18 cellular contexts compared by ENCODE assay signal in genomic region chr10:83214178-83214577, GRCh38.
DNase-seq lines count a peak whose midpoint lies in the region; TF ChIP-seq lines count a peak whose summit lies in the region.
"Had no signal": no experiment of that assay in that cellular context is flagged by ENCODE, and none has a peak within 500 bp of the region (broad histone marks: within the 10 kb centered on the region; RNA-seq: fewer than 3 reads in every experiment).

No MANE protein-coding gene starts in this region.

- H3K27ac Mint-ChIP-seq in neural crest cell (ENCODE audit: unreplicated experiment), result peak overlapping the region; percentile 15
- H3K27ac Mint-ChIP-seq: CD14-positive monocyte, GM23338 had no signal

- H3K4me1 ChIP-seq in transverse colon, result no peaks in the 10 kb centered on the region
- H3K4me1 ChIP-seq: SJSA1 had no signal

- DNase-seq in DMS 273 (lab: John Stamatoyannopoulos, UW; ENCODE audit: unreplicated experiment) (peak; percentile 66), NCI-H446 treated with DMSO at 0.1 percent for 48 hours (lab: John Stamatoyannopoulos, UW) (peak; percentile 13), WERI-Rb-1 (peak; percentile 84), neural crest cell (ENCODE audit: low read depth, low spot score) (no peak), transverse colon (no peak), GM10248 (ENCODE audit: extremely low spot score) (no peak), KBM-7 (no peak), NCI-H1694 treated with DMSO at 0.1 percent for 48 hours (lab: John Stamatoyannopoulos, UW) (no peak)
- DNase-seq: AML-193, COR-L47, NCI-H1436, NCI-H2081 treated with DMSO at 0.1 percent for 48 hours, NCI-H2227 treated with DMSO at 0.1 percent for 48 hours, PC-3 had no signal

- H3K36me3 ChIP-seq in WERI-Rb-1, result no peaks in the 10 kb centered on the region
- no peaks in the 10 kb centered on the region for H3K36me3 ChIP-seq in transverse colon
- H3K36me3 ChIP-seq: SJSA1 had no signal

- peaks cover 27% of the 10 kb centered on the region for H3K4me1 Mint-ChIP-seq in neural crest cell
- H3K4me1 Mint-ChIP-seq: CD14-positive monocyte had no signal

- CTCF ChIA-PET in GM10248 (lab: Yijun Ruan, JAX), result no interaction called here

- in situ Hi-C loops in transverse colon (cut with MboI; ENCODE audit: low pct_ligation_motif_present in 1 of 4, low pct_unique_long_range_greater_than_20kb in 1 of 4, low sequenced_read_pairs in 3 of 4) (no loop called here), KBM-7 (cut with MboI; ENCODE audit: low pct_unique_long_range_greater_than_20kb, low sequenced_read_pairs) (no loop called here)

- H3K9me3 ChIP-seq in WERI-Rb-1 (ENCODE audit: severe bottlenecking) (no peaks in the 10 kb centered on the region), transverse colon (no peaks in the 10 kb centered on the region)
- H3K9me3 ChIP-seq: SJSA1 had no signal

- intact Hi-C loops in transverse colon (cut with DNase I; ENCODE audit: low total_unique reads), result no loop called here

- POLR2A ChIA-PET in GM10248 (lab: Yijun Ruan, JAX), result no interaction called here

- 79 to 85% methylated on average over 2 to 5 of the region's 5 CpGs for WGBS in transverse colon (ENCODE audit: low coverage in 1 of 2), 2 donors

- H3K9me3 Mint-ChIP-seq in neural crest cell, result no peaks in the 10 kb centered on the region
- H3K9me3 Mint-ChIP-seq: GM23338 had no signal

- no peaks in the 10 kb centered on the region for H3K36me3 Mint-ChIP-seq in neural crest cell (ENCODE audit: low read depth)
- H3K36me3 Mint-ChIP-seq: CD14-positive monocyte had no signal

- H3K27me3 ChIP-seq in WERI-Rb-1 (ENCODE audit: insufficient read depth, low read depth, severe bottlenecking) (no peaks in the 10 kb centered on the region), transverse colon (no peaks in the 10 kb centered on the region)
- H3K27me3 ChIP-seq: SJSA1 had no signal

- H3K4me3 Mint-ChIP-seq in neural crest cell, result no peak overlapping the region
- H3K4me3 Mint-ChIP-seq: CD14-positive monocyte, GM23338 had no signal

- TF ChIP-seq EP300 in transverse colon (IDR thresholded peaks at IDR 0.05; ENCODE audit: low read depth), result no peak

- H3K27me3 Mint-ChIP-seq in neural crest cell (ENCODE audit: low read depth), result no peaks in the 10 kb centered on the region

- TF ChIP-seq CTCF in WERI-Rb-1 (IDR thresholded peaks at IDR 0.05; ENCODE audit: low read depth, low read length) (no peak), neural crest cell (conservative IDR thresholded peaks at IDR 0.05) (no peak), transverse colon (IDR thresholded peaks at IDR 0.05) (no peak), GM10248 (IDR thresholded peaks at IDR 0.05; ENCODE audit: control extremely low read depth, extremely low read depth, low read depth, missing control alignments) (no peak)

- H3K4me3 ChIP-seq in WERI-Rb-1 (ENCODE audit: low read depth, low read length), result no peak overlapping the region
- H3K4me3 ChIP-seq in transverse colon, result no peak overlapping the region
- H3K4me3 ChIP-seq: GM23338, SJSA1 had no signal

- no peak for TF ChIP-seq POLR2A in transverse colon (IDR thresholded peaks at IDR 0.05)

- H3K27ac ChIP-seq in WERI-Rb-1 (peak overlapping the region; percentile 60), transverse colon (no peak overlapping the region)
- H3K27ac ChIP-seq: HL-60, SJSA1 had no signal

Comparison
In these comparisons a context has a peak if more than half of its experiments do, and no peak if none do; other contexts are left out.
1. DNase-seq: peak in DMS 273 (single experiment), NCI-H446 treated with DMSO at 0.1 percent for 48 hours (single experiment) and WERI-Rb-1 (single experiment); none in neural crest cell (single experiment), transverse colon (single experiment), GM10248 (single experiment), KBM-7 (single experiment) and NCI-H1694 treated with DMSO at 0.1 percent for 48 hours (single experiment).